Comparison of ENCODE assay signal across 19 cellular contexts in genomic region chr2:43318791-43319190, GRCh38.
DNase-seq lines count a peak whose midpoint lies in the region.
"Had no signal": no experiment of that assay in that cellular context is flagged by ENCODE, and none has a peak within 500 bp of the region (broad histone marks: within the 10 kb centered on the region; RNA-seq: fewer than 3 reads in every experiment).

No MANE protein-coding gene starts in this region.

- H3K4me3 ChIP-seq in trophoblast cell (ENCODE audit: low read depth, low read length): no peak overlapping the region
- H3K4me3 ChIP-seq: esophagus muscularis mucosa, GM23338, SJSA1, upper lobe of right lung had no signal

- no peak overlapping the region for H3K9ac ChIP-seq in trophoblast cell (ENCODE audit: low read length)

- no peak overlapping the region for H3K4ac ChIP-seq in trophoblast cell (ENCODE audit: low read depth, low read length)

- no peak overlapping the region for H2BK12ac ChIP-seq in trophoblast cell (ENCODE audit: low read length)

- DNase-seq in NCI-H2171 (lab: John Stamatoyannopoulos, UW) (peak; percentile 15), NCI-H2171 treated with DMSO at 0.1 percent for 48 hours (lab: John Stamatoyannopoulos, UW) (no peak), NCI-H69 (lab: John Stamatoyannopoulos, UW) (peak; percentile 42), fibroblast of gingiva (ENCODE audit: low read depth) (peak; percentile 29), trophoblast cell (no peak), SKM-1 treated with dmso at 0.1 percent for 144 hours (lab: John Stamatoyannopoulos, UW; ENCODE audit: unreplicated experiment) (no peak), middle frontal gyrus (ENCODE audit: extremely low spot score, low spot score) (no peak), posterior cingulate gyrus (no peak)
- DNase-seq: activated B cell treated with CpG ODN at 0.5 μM for 24 hours; activated CD8-positive, alpha-beta T cell treated with anti-CD3 and anti-CD28 coated beads for 36 hours; activated naive CD8-positive, alpha-beta T cell treated with anti-CD3 and anti-CD28 coated beads for 36 hours; activated T-cell treated with anti-CD3 and anti-CD28 coated beads, Interleukin-2, amount 50 U/mL, for 72 hours; NCI-H510A treated with DMSO at 0.1 percent for 48 hours; right cardiac atrium; stimulated activated naive CD8-positive, alpha-beta T cell treated with anti-CD3 and anti-CD28 coated beads, Interleukin-15, amount 100 ng/mL, for 72 hours; upper lobe of right lung had no signal

- H3K9me3 ChIP-seq in trophoblast cell (ENCODE audit: insufficient read depth, low read depth, low read length): no peaks in the 10 kb centered on the region
- H3K9me3 ChIP-seq: esophagus muscularis mucosa, SJSA1, upper lobe of right lung had no signal

- no peak overlapping the region for H2AFZ ChIP-seq in trophoblast cell (ENCODE audit: insufficient read depth, low read length, poor library complexity)
- H2AFZ ChIP-seq: GM23338 had no signal

- H3K4me1 ChIP-seq in trophoblast cell (ENCODE audit: control insufficient read depth in 1 of 2, insufficient read depth in 2 of 2, low read length in 2 of 2): peaks cover 0 to 7% of the 10 kb centered on the region in 2 experiments

- no peak overlapping the region for H2AK5ac ChIP-seq in trophoblast cell (ENCODE audit: low read length)

- H3K79me1 ChIP-seq in trophoblast cell (ENCODE audit: low read length): peaks cover 14% of the 10 kb centered on the region

- no peak overlapping the region for H3K4me2 ChIP-seq in trophoblast cell (ENCODE audit: low read length)
- H3K4me2 ChIP-seq: GM23338 had no signal

- H4K8ac ChIP-seq in trophoblast cell (ENCODE audit: low read depth, low read length): no peak overlapping the region

- H3K14ac ChIP-seq in trophoblast cell (ENCODE audit: low read length): no peak overlapping the region

- no peak overlapping the region for H3K23ac ChIP-seq in trophoblast cell (ENCODE audit: low read length)

- H3K27me3 ChIP-seq in trophoblast cell (ENCODE audit: insufficient read depth, low read length): no peaks in the 10 kb centered on the region
- H3K27me3 ChIP-seq: esophagus muscularis mucosa, SJSA1, upper lobe of right lung had no signal

- H4K12ac ChIP-seq in trophoblast cell (ENCODE audit: low read depth, low read length): no peak overlapping the region

- H3K79me2 ChIP-seq in trophoblast cell (ENCODE audit: control insufficient read depth, insufficient read depth, low read length, poor library complexity): no peaks in the 10 kb centered on the region

- H4K91ac ChIP-seq in trophoblast cell (ENCODE audit: low read depth, low read length): no peak overlapping the region

- H3K27ac ChIP-seq in trophoblast cell (ENCODE audit: low read depth, low read length): peak overlapping the region; percentile 50
- H3K27ac ChIP-seq: esophagus muscularis mucosa, SJSA1, upper lobe of right lung had no signal

- H3K18ac ChIP-seq in trophoblast cell (ENCODE audit: low read length): no peak overlapping the region

- peak overlapping the region; percentile 49 for H2BK120ac ChIP-seq in trophoblast cell (ENCODE audit: insufficient read depth, low read length, poor library complexity)

- peak overlapping the region; percentile 64 for H2BK5ac ChIP-seq in trophoblast cell (ENCODE audit: low read depth, low read length, poor library complexity)

- no peaks in the 10 kb centered on the region for H3K36me3 ChIP-seq in trophoblast cell (ENCODE audit: control insufficient read depth in 1 of 2, insufficient read depth in 2 of 2, low read length in 2 of 2)
- H3K36me3 ChIP-seq: SJSA1 had no signal

- intact Hi-C loops in posterior cingulate gyrus (cut with DNase I): no loop called here

Comparison
In these comparisons a context has a peak if more than half of its experiments do, and no peak if none do; other contexts are left out.
1. DNase-seq: peak in NCI-H2171 (single experiment), NCI-H69 (single experiment) and fibroblast of gingiva (single experiment); none in NCI-H2171 treated with DMSO at 0.1 percent for 48 hours (single experiment), trophoblast cell (0 of 2), SKM-1 treated with dmso at 0.1 percent for 144 hours (single experiment), middle frontal gyrus (single experiment) and posterior cingulate gyrus (0 of 10).